ENCODE assay signal across 20 cellular contexts in the genomic region with DNA sequence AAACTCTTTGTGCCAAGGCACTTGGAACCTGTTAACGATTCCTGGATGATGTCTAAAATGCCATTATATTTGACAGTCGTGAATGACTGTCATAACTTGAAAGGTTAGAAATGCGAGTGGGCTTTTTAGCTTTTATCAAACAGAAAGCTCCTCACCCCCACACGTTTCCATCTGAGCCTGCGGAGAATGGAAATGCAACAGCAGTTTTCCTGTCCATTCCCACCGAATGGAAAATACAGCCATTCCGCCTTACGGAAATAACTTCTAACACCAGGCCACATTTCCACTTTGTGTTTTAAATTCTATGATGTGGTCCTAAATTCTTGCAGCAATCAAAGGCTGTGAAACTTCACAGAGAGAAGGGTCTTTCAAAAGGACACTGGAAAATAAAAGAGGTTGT.
"Had no signal": no experiment of that assay in that cellular context is flagged by ENCODE, and none has a peak within 500 bp of the region (broad histone marks: within the 10 kb centered on the region; RNA-seq: fewer than 3 reads in every experiment).

No MANE protein-coding gene starts in this region.

- H3K9me3 ChIP-seq: colonic mucosa, left lung, sigmoid colon, SJCRH30, tibial nerve had no signal

- DNase-seq: activated CD8-positive, alpha-beta memory T cell treated with anti-CD3 and anti-CD28 coated beads, Interleukin-2, amount 50 U/mL, for 48 hours; amniotic stem cell; colonic mucosa; dorsolateral prefrontal cortex; effector memory CD8-positive, alpha-beta T cell; glutamatergic neuron; kidney glomerular epithelial cell; left lung; retina; sigmoid colon; SJCRH30; stimulated activated CD4-positive, alpha-beta T cell treated with anti-CD3 and anti-CD28 coated beads, Interleukin-2, amount 100 ng/mL, for 48 hours; T-helper 9 cell had no signal

- ATAC-seq: esophagus mucosa, left lung had no signal

- H3K27ac Mint-ChIP-seq: mesothelial cell of epicardium; natural killer cell treated with Interleukin-12 subunit alpha and Interleukin-12 subunit beta and Interleukin-15 and Interleukin-18, amount 100 ng/mL, for 72 hours; progenitor cell of endocrine pancreas had no signal

- H3K79me2 ChIP-seq: hepatocyte had no signal

- H3K4me3 Mint-ChIP-seq: mesothelial cell of epicardium; natural killer cell treated with Interleukin-12 subunit alpha and Interleukin-12 subunit beta and Interleukin-15 and Interleukin-18, amount 100 ng/mL, for 72 hours had no signal

- H3K27me3 ChIP-seq: colonic mucosa, dorsolateral prefrontal cortex, hepatocyte, left lung, sigmoid colon, SJCRH30, tibial nerve had no signal

- H3K36me3 ChIP-seq: colonic mucosa, left lung, sigmoid colon, SJCRH30, tibial nerve had no signal

- H3K27me3 Mint-ChIP-seq: effector memory CD8-positive, alpha-beta T cell; progenitor cell of endocrine pancreas had no signal

- H3K9me3 Mint-ChIP-seq: effector memory CD8-positive, alpha-beta T cell; mesothelial cell of epicardium; natural killer cell treated with Interleukin-12 subunit alpha and Interleukin-12 subunit beta and Interleukin-15 and Interleukin-18, amount 100 ng/mL, for 72 hours had no signal

- H3K4me1 ChIP-seq: colonic mucosa, sigmoid colon had no signal

- H3K4me2 ChIP-seq: hepatocyte, smooth muscle cell had no signal

- H3K4me3 ChIP-seq: colonic mucosa, dorsolateral prefrontal cortex, hepatocyte, left lung, sigmoid colon, SJCRH30, smooth muscle cell, tibial nerve had no signal

- H3K27ac ChIP-seq: colonic mucosa, dorsolateral prefrontal cortex, hepatocyte, left lung, sigmoid colon, SJCRH30 had no signal

- H2AFZ ChIP-seq: hepatocyte had no signal

- H3K36me3 Mint-ChIP-seq: mesothelial cell of epicardium had no signal
